ENCODE assay signal across 1 cellular context in the genomic region with DNA sequence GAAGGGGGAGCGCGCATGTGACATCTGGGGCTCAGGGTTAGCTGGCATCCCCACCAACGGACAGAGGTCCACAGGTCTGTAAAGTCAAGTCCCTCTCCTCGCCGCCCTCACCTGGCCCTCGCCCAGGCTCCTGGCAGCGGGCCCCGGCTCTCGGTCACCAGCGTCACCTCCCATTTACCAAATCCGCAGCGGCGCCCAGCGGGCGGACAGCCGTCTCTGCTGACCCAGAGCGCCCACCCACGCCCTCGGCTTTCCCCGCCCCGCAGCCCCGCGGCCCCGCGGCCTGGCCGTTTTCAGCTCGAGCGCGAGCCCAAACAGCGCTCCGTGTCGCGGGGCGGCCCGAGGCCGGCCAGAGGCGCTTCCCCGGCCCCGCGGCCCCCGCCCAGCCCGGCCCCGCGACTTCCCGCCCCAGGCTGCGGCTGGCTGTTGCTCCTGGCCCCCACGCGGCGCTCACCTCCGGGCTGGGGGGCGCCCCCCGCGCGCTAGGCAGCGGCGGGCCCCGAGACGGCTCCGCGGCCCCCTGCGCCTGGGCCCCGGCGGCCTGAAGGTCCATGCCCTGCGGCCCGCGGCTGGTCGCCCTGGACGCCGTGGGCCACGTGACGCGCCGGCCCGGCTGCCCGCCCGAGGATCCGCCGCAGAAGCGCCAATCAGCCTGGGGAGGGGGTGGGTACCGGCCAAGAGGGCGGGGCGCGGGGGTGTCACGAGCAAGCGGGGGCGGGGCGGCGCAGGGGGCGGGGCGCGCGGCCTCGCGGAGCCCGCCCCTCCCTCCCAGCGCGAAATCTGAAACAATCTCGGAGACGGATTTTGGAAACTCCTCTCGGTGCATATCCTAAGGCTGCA.
TF ChIP-seq lines count a peak whose summit lies in the region.

A gene with protein sequence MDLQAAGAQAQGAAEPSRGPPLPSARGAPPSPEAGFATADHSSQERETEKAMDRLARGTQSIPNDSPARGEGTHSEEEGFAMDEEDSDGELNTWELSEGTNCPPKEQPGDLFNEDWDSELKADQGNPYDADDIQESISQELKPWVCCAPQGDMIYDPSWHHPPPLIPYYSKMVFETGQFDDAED (minus strand): TSS at position 598 of the 840 bp plus-strand sequence. CDS start 45 bp downstream, at position 553.

TF ChIP-seq in K562, 482 proteins besides CTCF, POLR2A, EP300 and RAD21 (continued from another document):
- TF ChIP-seq, protein P1, sequence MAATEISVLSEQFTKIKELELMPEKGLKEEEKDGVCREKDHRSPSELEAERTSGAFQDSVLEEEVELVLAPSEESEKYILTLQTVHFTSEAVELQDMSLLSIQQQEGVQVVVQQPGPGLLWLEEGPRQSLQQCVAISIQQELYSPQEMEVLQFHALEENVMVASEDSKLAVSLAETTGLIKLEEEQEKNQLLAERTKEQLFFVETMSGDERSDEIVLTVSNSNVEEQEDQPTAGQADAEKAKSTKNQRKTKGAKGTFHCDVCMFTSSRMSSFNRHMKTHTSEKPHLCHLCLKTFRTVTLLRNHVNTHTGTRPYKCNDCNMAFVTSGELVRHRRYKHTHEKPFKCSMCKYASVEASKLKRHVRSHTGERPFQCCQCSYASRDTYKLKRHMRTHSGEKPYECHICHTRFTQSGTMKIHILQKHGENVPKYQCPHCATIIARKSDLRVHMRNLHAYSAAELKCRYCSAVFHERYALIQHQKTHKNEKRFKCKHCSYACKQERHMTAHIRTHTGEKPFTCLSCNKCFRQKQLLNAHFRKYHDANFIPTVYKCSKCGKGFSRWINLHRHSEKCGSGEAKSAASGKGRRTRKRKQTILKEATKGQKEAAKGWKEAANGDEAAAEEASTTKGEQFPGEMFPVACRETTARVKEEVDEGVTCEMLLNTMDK (IDR thresholded peaks at IDR 0.05; ENCODE audit: borderline replicate concordance, insufficient read depth, low read depth, low read length, poor library complexity, severe bottlenecking): peak; percentile 32
- TF ChIP-seq CHD4 (IDR thresholded peaks at IDR 0.05; ENCODE audit: insufficient read depth, insufficient replicate concordance, low read depth, low read length, poor library complexity, severe bottlenecking): no peak
